Comparison of ENCODE assay signal across 8 cellular contexts in the genomic region with DNA sequence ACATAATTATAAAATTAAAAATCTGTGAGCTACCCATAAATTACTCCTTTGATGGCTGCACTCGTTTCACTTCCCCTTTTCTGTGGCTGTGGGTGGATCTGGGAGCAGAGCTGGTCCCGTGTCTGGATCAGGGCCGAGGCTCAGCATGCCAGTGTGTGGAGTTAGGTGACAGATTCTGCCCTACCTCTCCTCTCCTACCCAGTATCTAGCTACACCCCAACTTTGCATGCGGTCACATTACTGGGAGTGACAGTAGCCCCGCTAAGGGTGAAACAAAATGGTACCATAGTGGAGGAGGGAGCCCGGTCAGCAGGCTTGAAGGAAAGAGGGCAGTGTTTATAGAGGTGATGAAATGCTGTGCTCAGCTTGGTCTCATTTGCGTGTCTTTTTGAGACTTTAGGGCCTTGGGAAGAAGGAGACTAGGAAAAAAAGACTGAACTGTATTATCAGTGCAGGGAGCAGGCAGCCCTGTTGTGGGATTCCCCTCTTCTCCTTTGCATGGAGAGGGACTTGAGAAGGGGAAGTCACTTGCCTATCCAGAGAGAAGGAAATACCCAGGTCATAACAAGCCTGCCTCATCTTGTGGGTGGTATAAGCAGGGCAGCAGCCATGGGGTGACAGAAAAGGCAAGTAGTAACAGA. TPM values are rescaled to one million over a fixed set of nuclear protein-coding genes. Genes with fewer than 3 reads are reported as not detected.
DNase-seq lines count a peak whose midpoint lies in the region; ATAC-seq and TF ChIP-seq lines count a peak whose summit lies in the region.

No MANE protein-coding gene starts in this region.

- no peaks in the 10 kb centered on the region for H3K9me3 Mint-ChIP-seq in type B pancreatic cell

- H3K36me3 Mint-ChIP-seq in type B pancreatic cell: peaks cover 3% of the 10 kb centered on the region

- DNase-seq in GF-D8 (lab: John Stamatoyannopoulos, UW) (peak; percentile 10), left cardiac atrium (no peak), type B pancreatic cell (ENCODE audit: extremely low spot score, unreplicated experiment) (no peak), NCI-H69 (lab: John Stamatoyannopoulos, UW) (no peak), NCI-H2196 treated with DMSO at 0.1 percent for 48 hours (lab: John Stamatoyannopoulos, UW; ENCODE audit: unreplicated experiment) (no peak)
- no peak for DNase-seq in effector CD8-positive, alpha-beta T cell (lab: John Stamatoyannopoulos, UW)

- no peak overlapping the region for H3K4me3 Mint-ChIP-seq in type B pancreatic cell

- no peaks in the 10 kb centered on the region for H3K27me3 Mint-ChIP-seq in type B pancreatic cell

- intact Hi-C loops in left cardiac atrium (cut with DNase I): no loop called here

- no peak overlapping the region for H3K27ac Mint-ChIP-seq in type B pancreatic cell

- ATAC-seq in GM19455 (IDR thresholded peaks at IDR 0.05; ENCODE audit: unreplicated experiment): peak; percentile 61
- ATAC-seq in HG03432 (IDR thresholded peaks at IDR 0.05; ENCODE audit: unreplicated experiment): peak; percentile 61
- peak; percentile 32 to 71 for ATAC-seq in left cardiac atrium

- TF ChIP-seq CTCF in type B pancreatic cell (conservative IDR thresholded peaks at IDR 0.05): no peak

- H3K4me1 Mint-ChIP-seq in type B pancreatic cell (ENCODE audit: unreplicated experiment): peaks cover 15% of the 10 kb centered on the region

RNA-seq across cellular contexts. Expression of a gene that starts 48.4 kb away (rescaled TPM):
- total RNA-seq in left cardiac atrium: 10 to 100 TPM; 41.4 to 46.5 TPM
- 25.2 and 25.5 TPM in 2 replicates for total RNA-seq in type B pancreatic cell (ENCODE audit: low replicate concordance)
